Comparison of ENCODE assay signal across 8 cellular contexts in genomic region chr10:130179640-130180039, GRCh38. TPM values are rescaled to one million over a fixed set of nuclear protein-coding genes. Genes with fewer than 3 reads are reported as not detected.
DNase-seq lines count a peak whose midpoint lies in the region; ATAC-seq and TF ChIP-seq lines count a peak whose summit lies in the region.

No MANE protein-coding gene starts in this region.

- CTCF ChIA-PET in PC-3 (lab: Charles Lee) = no interaction called here

- in situ Hi-C loops in GM13977 (cut with MboI; ENCODE audit: low pct_unique_long_range_greater_than_20kb, low sequenced_read_pairs, unreplicated experiment) = loop anchor here (25.0 kb wide), 2 partner anchors 1708 to 1833 kb away; no protein-coding TSS in a partner anchor

- TF ChIP-seq CTCF in BE2C (IDR thresholded peaks at IDR 0.05; ENCODE audit: low read depth, low read length) (peak; percentile 63), GM13977 (IDR thresholded peaks at IDR 0.05; ENCODE audit: extremely low read depth, insufficient read depth, missing control alignments) (peak; percentile 31), PC-3 (conservative IDR thresholded peaks at IDR 0.05; ENCODE audit: low read depth, low read length) (peak; percentile 55), lower leg skin (IDR thresholded peaks at IDR 0.05) (no peak)

- no peak overlapping the region for H3K9ac ChIP-seq in PC-3 (ENCODE audit: low read length)

- no peaks in the 10 kb centered on the region for H3K9me2 ChIP-seq in PC-3 (replicated peaks; ENCODE audit: low read length)

- ATAC-seq in PC-3 = no peak; the same call in 1 of the 2 replicates

- 43 to 47% methylated on average over 4 of the region's 4 CpGs for WGBS in lower leg skin, 2 donors

- H4K20me1 ChIP-seq in PC-3 (ENCODE audit: low read length) = no peaks in the 10 kb centered on the region

- BruUV-seq in PC-3 (replicated peaks; lab: Mats Ljungman, UMichigan) = no TSS peak

- H3K9me3 ChIP-seq in BE2C = no peaks in the 10 kb centered on the region
- H3K9me3 ChIP-seq in PC-3 (ENCODE audit: low read length) = no peaks in the 10 kb centered on the region

- H3K27me3 ChIP-seq in BE2C (no peaks in the 10 kb centered on the region), PC-3 (ENCODE audit: low read length) (no peaks in the 10 kb centered on the region)

- no peak overlapping the region for H2AFZ ChIP-seq in PC-3 (ENCODE audit: low read length)

- H3K4me3 ChIP-seq in BE2C (ENCODE audit: low read depth, low read length) (no peak overlapping the region), PC-3 (ENCODE audit: low read length) (no peak overlapping the region), lower leg skin (ENCODE audit: low read depth, poor library complexity, severe bottlenecking) (no peak overlapping the region)

- H3K4me1 ChIP-seq in BE2C = no peaks in the 10 kb centered on the region
- H3K4me1 ChIP-seq in PC-3 (ENCODE audit: insufficient read depth, low read length) = no peaks in the 10 kb centered on the region

- TF ChIP-seq POLR2A in lower leg skin (IDR thresholded peaks at IDR 0.05) = no peak

- H3K36me3 ChIP-seq in BE2C (peaks cover 47% of the 10 kb centered on the region), PC-3 (ENCODE audit: low read depth, low read length) (peaks cover 30% of the 10 kb centered on the region)

- H3K27ac ChIP-seq in PC-3 (ENCODE audit: low read length) = no peak overlapping the region

- DNase-seq in BE2C = peak; percentile 34
- no peak for DNase-seq in GM13977 (ENCODE audit: low spot score)
- peak; percentile 51 for DNase-seq in PC-3
- DNase-seq in central memory CD4-positive, alpha-beta T cell = peak; percentile 34
- DNase-seq in lung microvascular endothelial cell (ENCODE audit: low read depth in 2 of 2) = peak; percentile 80 to 87
- DNase-seq in lower leg skin (ENCODE audit: low spot score in 2 of 2) = no peak
- no peak for DNase-seq in NCI-H1048 (lab: John Stamatoyannopoulos, UW)
- DNase-seq in GOT3 (lab: John Stamatoyannopoulos, UW) = no peak

- intact Hi-C loops in PC-3 (cut with micrococcal nuclease) (no loop called here), lower leg skin (cut with DNase I; ENCODE audit: low total_unique reads) (no loop called here)

- no peaks in the 10 kb centered on the region for H3K79me2 ChIP-seq in PC-3 (ENCODE audit: low read length)

- H3K4me2 ChIP-seq in PC-3 (ENCODE audit: low read length) = no peak overlapping the region

- POLR2A ChIA-PET in PC-3 (lab: Charles Lee; ENCODE audit: unreplicated experiment) = interaction anchor here (0.5 kb wide), 1 partner anchor 70 kb away, joined by 3 read pairs; no protein-coding TSS in a partner anchor

- no peaks in the 10 kb centered on the region for H3F3A ChIP-seq in PC-3 (ENCODE audit: low read length, unreplicated experiment)

RNA-seq across cellular contexts. Expression of gene GLRX3, which starts 43.4 kb away (rescaled TPM):
- 89.4 TPM for polyA plus RNA-seq in BE2C (2012; ENCODE audit: insufficient read depth, insufficient read length, low read depth)
- total RNA-seq in PC-3 (2014; rRNA removed) (98.1 and 107 TPM in 2 replicates), lung microvascular endothelial cell (47.2 and 53.8 TPM in 2 replicates), lower leg skin (10 to 100 TPM; 31.5 to 60.7 (median 42.6) TPM)

Comparison
In these comparisons a context has a peak if more than half of its experiments do, and no peak if none do; other contexts are left out.
1. DNase-seq: peak in BE2C (single experiment), PC-3 (single experiment), central memory CD4-positive, alpha-beta T cell (single experiment) and lung microvascular endothelial cell (2 of 2); none in GM13977 (single experiment), lower leg skin (0 of 2), NCI-H1048 (single experiment) and GOT3 (single experiment).
2. CTCF ChIP-seq: peak in BE2C (single experiment), GM13977 (single experiment) and PC-3 (single experiment); none in lower leg skin (0 of 3).